Comparison of ENCODE assay signal across 1 cellular context in genomic region chr19:33175886-33176669, GRCh38.
TF ChIP-seq lines count a peak whose summit lies in the region.

No MANE protein-coding gene starts in this region.

TF ChIP-seq in GM12878, 131 proteins besides CTCF, POLR2A, EP300 and RAD21:
- TF ChIP-seq POLR2AphosphoS5 (IDR thresholded peaks at IDR 0.05; ENCODE audit: low read length) (peak; percentile 37; the same call in 1 of the 2 replicates), ZNF274 (IDR thresholded peaks at IDR 0.05; ENCODE audit: insufficient read depth, insufficient read length) (no peak), MYB (IDR thresholded peaks at IDR 0.05; ENCODE audit: borderline replicate concordance, low read depth, low read length) (no peak), PML (IDR thresholded peaks at IDR 0.05; ENCODE audit: low read length) (no peak)
